Comparison of ENCODE assay signal across 7 cellular contexts in genomic region chr1:10399487-10399917, GRCh38. TPM values are rescaled to one million over a fixed set of nuclear protein-coding genes. Genes with fewer than 3 reads are reported as not detected.
A peak's percentile ranks its signal among the peaks of the same experiment; 100 is the strongest.
DNase-seq lines count a peak whose midpoint lies in the region; ATAC-seq, FAIRE-seq and TF ChIP-seq lines count a peak whose summit lies in the region.

No MANE protein-coding gene starts in this region.

- no peaks in the 10 kb centered on the region for H3K27me3 ChIP-seq in astrocyte (ENCODE audit: insufficient read depth, low read length)
- H3K27me3 ChIP-seq in iPS-15b (ENCODE audit: control insufficient read depth, insufficient read depth, low read length): no peaks in the 10 kb centered on the region
- H3K27me3 ChIP-seq in gastrocnemius medialis: no peaks in the 10 kb centered on the region

- peak overlapping the region; percentile 92 for H3K27ac ChIP-seq in KOPT-K1 (ENCODE audit: low read depth, low read length, poor library complexity, severe bottlenecking)
- peak overlapping the region; percentile 88 for H3K27ac ChIP-seq in astrocyte (ENCODE audit: low read depth, low read length)
- H3K27ac ChIP-seq in gastrocnemius medialis: peak overlapping the region; percentile 82 to 93 (median 92)

- H3K4me1 ChIP-seq in astrocyte (ENCODE audit: insufficient read depth, low read length): peaks cover 29% of the 10 kb centered on the region
- no peaks in the 10 kb centered on the region for H3K4me1 ChIP-seq in iPS-15b (ENCODE audit: control insufficient read depth, insufficient read depth, low read length)
- H3K4me1 ChIP-seq in gastrocnemius medialis: peaks cover 0 to 21% of the 10 kb centered on the region in 2 donors

- H2AFZ ChIP-seq in astrocyte (ENCODE audit: low read depth, low read length): peak overlapping the region; percentile 46

- peak overlapping the region; percentile 92 for H3K4me3 Mint-ChIP-seq in astrocyte (ENCODE audit: unreplicated experiment)

- H3K4me3 ChIP-seq in GM12865 (ENCODE audit: low read depth, low read length): peak overlapping the region; percentile 83
- peak overlapping the region; percentile 81 for H3K4me3 ChIP-seq in astrocyte (ENCODE audit: insufficient read depth, low read depth, low read length)
- H3K4me3 ChIP-seq in iPS-15b (ENCODE audit: low read depth, low read length): peak overlapping the region; percentile 97
- H3K4me3 ChIP-seq in gastrocnemius medialis: peak overlapping the region; percentile 71 to 99 (median 87)

- no peak for ATAC-seq in gastrocnemius medialis
- no peak for ATAC-seq in GM19397 (IDR thresholded peaks at IDR 0.05; ENCODE audit: unreplicated experiment)

- intact Hi-C loops in gastrocnemius medialis (cut with DNase I; ENCODE audit: low total_unique reads): loop anchor here (2.0 kb wide), 2 partner anchors 31 to 75 kb away; partner anchors contain the start of genes CENPS and PEX14

- H3K27me3 Mint-ChIP-seq in astrocyte (ENCODE audit: low read depth, unreplicated experiment): no peaks in the 10 kb centered on the region

- H3K4me2 ChIP-seq in astrocyte (ENCODE audit: low read length): peak overlapping the region; percentile 98

- DNase-seq in GM12865 (ENCODE audit: low read depth): no peak
- DNase-seq in astrocyte (ENCODE audit: low read depth): peak; percentile 63
- DNase-seq in gastrocnemius medialis: no peak
- no peak for DNase-seq in NCI-H446 (lab: John Stamatoyannopoulos, UW)

- H3K36me3 ChIP-seq in KOPT-K1 (ENCODE audit: insufficient read depth, low read length) (peaks cover 43% of the 10 kb centered on the region), astrocyte (ENCODE audit: insufficient read depth, low read length) (peaks cover 13% of the 10 kb centered on the region), iPS-15b (ENCODE audit: control insufficient read depth, insufficient read depth, low read length) (peaks cover 16% of the 10 kb centered on the region), gastrocnemius medialis (peaks cover 0 to 31% of the 10 kb centered on the region in 2 donors)

- peak overlapping the region; percentile 91 for H3K9ac ChIP-seq in astrocyte (ENCODE audit: low read length)
- peak overlapping the region; percentile 85 for H3K9ac ChIP-seq in iPS-15b (ENCODE audit: low read depth, low read length)

- peaks cover 27% of the 10 kb centered on the region for H4K20me1 ChIP-seq in astrocyte (ENCODE audit: insufficient read depth, low read length)

- no peak for TF ChIP-seq POLR2A in gastrocnemius medialis (IDR thresholded peaks at IDR 0.05)

- H3K27ac Mint-ChIP-seq in astrocyte (ENCODE audit: unreplicated experiment): peak overlapping the region; percentile 69

- in situ Hi-C loops in gastrocnemius medialis (cut with MboI; ENCODE audit: low sequenced_read_pairs in 4 of 4): no loop called here

- H3K36me3 Mint-ChIP-seq in astrocyte (ENCODE audit: low read depth, unreplicated experiment): peaks cover 14% of the 10 kb centered on the region

- H3K9me3 ChIP-seq in KOPT-K1 (ENCODE audit: insufficient read depth, low read length, poor library complexity, severe bottlenecking) (no peaks in the 10 kb centered on the region), astrocyte (ENCODE audit: insufficient read depth, low read depth, low read length) (no peaks in the 10 kb centered on the region), iPS-15b (ENCODE audit: control insufficient read depth, insufficient read depth, low read length) (no peaks in the 10 kb centered on the region), gastrocnemius medialis (no peaks in the 10 kb centered on the region)

- peaks cover 34% of the 10 kb centered on the region for H3K4me1 Mint-ChIP-seq in astrocyte (ENCODE audit: low read depth, unreplicated experiment)

- TF ChIP-seq CTCF in GM12865 (IDR thresholded peaks at IDR 0.05; ENCODE audit: insufficient read depth, low read depth, low read length, missing control alignments): no peak
- no peak for TF ChIP-seq CTCF in astrocyte (IDR thresholded peaks at IDR 0.05; ENCODE audit: insufficient read depth, low read depth, low read length)
- TF ChIP-seq CTCF in gastrocnemius medialis (IDR thresholded peaks at IDR 0.05 in 4 of 5, conservative IDR thresholded peaks at IDR 0.05 in 1 of 5): no peak

- FAIRE-seq in astrocyte (lab: Jason Lieb, UNC): no peak

- no peaks in the 10 kb centered on the region for H3K9me3 Mint-ChIP-seq in astrocyte (ENCODE audit: unreplicated experiment)

- peaks cover 27% of the 10 kb centered on the region for H3K79me2 ChIP-seq in astrocyte (ENCODE audit: insufficient read depth, low read length)

RNA-seq across cellular contexts. Expression of gene PGD, which starts 0.6 kb away (rescaled TPM):
- total RNA-seq in astrocyte (187 and 224 TPM in 2 replicates), gastrocnemius medialis (10 to 100 TPM; 23.8 to 48.7 (median 39.3) TPM)

RNA-seq across cellular contexts. Expression of gene CENPS, which starts 30.7 kb away (rescaled TPM):
- total RNA-seq in astrocyte: 9.0 and 10.2 TPM in 2 replicates
- total RNA-seq in gastrocnemius medialis: 1 to 10 TPM in 3 of 4 donors, under 1 TPM in 1; 0.42 to 3.8 (median 2.9) TPM

RNA-seq across cellular contexts. Expression of gene CORT, which starts 50.3 kb away (rescaled TPM):
- total RNA-seq in astrocyte (0.23 and 0.29 TPM in 2 replicates), gastrocnemius medialis (under 1 TPM in 1 of 4 donors, not detected in 3; 0.46 TPM)
